In the genomic region with DNA sequence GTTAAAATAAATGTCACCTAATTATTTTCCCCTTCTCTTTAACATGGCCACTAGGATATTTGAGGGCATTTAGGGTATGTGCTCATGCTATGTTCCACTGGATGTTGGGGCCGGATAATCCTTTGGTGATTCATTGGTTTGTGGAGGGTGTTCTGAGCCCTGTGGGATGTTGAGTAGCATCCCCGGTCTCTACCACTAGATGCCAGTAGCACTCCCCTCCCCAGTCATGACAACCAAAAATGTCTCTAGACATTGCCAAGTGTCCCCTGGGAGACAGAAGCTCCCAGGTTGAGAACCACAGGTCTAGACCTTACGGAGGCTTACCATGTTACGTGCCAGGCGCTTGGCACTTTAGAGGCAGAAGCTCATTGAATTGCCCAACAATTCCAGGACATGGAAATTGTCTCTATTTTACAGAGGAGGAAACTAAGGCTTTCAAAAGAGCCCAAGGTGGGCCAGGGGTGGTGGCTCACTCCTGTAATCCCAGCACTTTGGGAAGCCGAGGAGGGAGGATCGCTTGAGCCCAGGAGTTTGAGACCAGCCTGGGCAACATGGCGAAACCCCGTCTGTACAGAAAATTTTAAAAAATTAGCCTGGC, we compare ENCODE assay signal across 8 cellular contexts. TPM values are rescaled to one million over a fixed set of nuclear protein-coding genes. Genes with fewer than 3 reads are reported as not detected.
DNase-seq lines count a peak whose midpoint lies in the region; ATAC-seq and TF ChIP-seq lines count a peak whose summit lies in the region.

No MANE protein-coding gene starts in this region.

- no peak for ATAC-seq in GM21526 (IDR thresholded peaks at IDR 0.05; ENCODE audit: low FRiP score, unreplicated experiment)

- H3K4me1 ChIP-seq in SK-N-SH (ENCODE audit: control insufficient read depth in 1 of 2, insufficient read depth in 2 of 2, low read depth in 1 of 2, low read length in 1 of 2) (no peaks in the 10 kb centered on the region), endodermal cell (ENCODE audit: control insufficient read depth, insufficient read depth, low read length) (no peaks in the 10 kb centered on the region)

- H3K4me2 ChIP-seq in SK-N-SH = no peak overlapping the region

- no peak overlapping the region for H3K27ac Mint-ChIP-seq in endodermal cell
- H3K27ac Mint-ChIP-seq in activated T-helper 2 cell treated with anti-CD3 and anti-CD28 coated beads, Interferon-gamma antibody, Interleukin-2, Interleukin-4, amounts not matched to agents 10 μg/mL and 5 μg/mL and 100 μg/mL, durations not matched to agents 14 hours and 24 hours and 36 hours = no peak overlapping the region

- TF ChIP-seq CTCF in SK-N-SH (IDR thresholded peaks at IDR 0.05) (peak; percentile 75), endodermal cell (conservative IDR thresholded peaks at IDR 0.05) (peak; percentile 84)

- no peaks in the 10 kb centered on the region for H3K36me3 ChIP-seq in SK-N-SH (replicated peaks in 1 of 2; ENCODE audit: control insufficient read depth in 1 of 2, insufficient read depth in 2 of 2, low read length in 1 of 2)
- no peaks in the 10 kb centered on the region for H3K36me3 ChIP-seq in endodermal cell (ENCODE audit: control insufficient read depth, insufficient read depth, low read length)

- H3F3A ChIP-seq in SK-N-SH (replicated peaks; ENCODE audit: insufficient read depth) = no peaks in the 10 kb centered on the region

- H3K4me1 Mint-ChIP-seq in endodermal cell = no peaks in the 10 kb centered on the region
- H3K4me1 Mint-ChIP-seq in activated T-helper 2 cell treated with anti-CD3 and anti-CD28 coated beads, Interferon-gamma antibody, Interleukin-2, Interleukin-4, amounts not matched to agents 10 μg/mL and 5 μg/mL and 100 μg/mL, durations not matched to agents 14 hours and 24 hours and 36 hours (ENCODE audit: low read depth) = no peaks in the 10 kb centered on the region

- no peak overlapping the region for H2AFZ ChIP-seq in SK-N-SH (ENCODE audit: low read depth)

- H3K36me3 Mint-ChIP-seq in endodermal cell (ENCODE audit: low read depth) = no peaks in the 10 kb centered on the region
- H3K36me3 Mint-ChIP-seq in activated T-helper 2 cell treated with anti-CD3 and anti-CD28 coated beads, Interferon-gamma antibody, Interleukin-2, Interleukin-4, amounts not matched to agents 10 μg/mL and 5 μg/mL and 100 μg/mL, durations not matched to agents 14 hours and 24 hours and 36 hours (ENCODE audit: low read depth) = no peaks in the 10 kb centered on the region

- WGBS in SK-N-SH (ENCODE audit: low lambda C conversion rate) = 37% methylated on average over 9 of the region's 9 CpGs
- 55 to 68% methylated on average over 7 to 9 of the region's 9 CpGs for WGBS in endodermal cell (ENCODE audit: insufficient coverage in 1 of 2, insufficient read length in 1 of 2), 2 experiments

- CTCF ChIA-PET in SK-N-SH (lab: Yijun Ruan, JAX) = interaction anchor here (0.6 to 4.5 kb wide), 17 partner anchors 9 to 338 kb away, joined by 3 to 87 read pairs (median 3); a partner anchor contains a TSS

- H3K4me3 ChIP-seq in Jurkat, Clone E6-1 (ENCODE audit: low read length) = no peak overlapping the region
- H3K4me3 ChIP-seq in SK-N-SH (ENCODE audit: low read depth in 2 of 2, low read length in 1 of 2) (no peak overlapping the region; a peak in 1 of 4 replicates), endodermal cell (ENCODE audit: low read length) (no peak overlapping the region)

- H3K9ac ChIP-seq in SK-N-SH (no peak overlapping the region), endodermal cell (ENCODE audit: extremely low read depth, low read length, poor library complexity, severe bottlenecking) (no peak overlapping the region)

- intact Hi-C loops in activated T-helper 2 cell treated with anti-CD3 and anti-CD28 coated beads, Interferon-gamma antibody, Interleukin-2, Interleukin-4, amounts not matched to agents 10 μg/mL and 5 μg/mL and 100 μg/mL, durations not matched to agents 14 hours and 24 hours and 36 hours (cut with micrococcal nuclease) = loop anchor here (1.0 kb wide), 2 partner anchors 78 to 217 kb away; no protein-coding TSS in a partner anchor

- H3K9me2 ChIP-seq in SK-N-SH = no peaks in the 10 kb centered on the region

- peak; percentile 61 for DNase-seq in activated CD4-positive, alpha-beta T cell treated with anti-CD3 and anti-CD28 coated beads for 48 hours
- DNase-seq in activated CD4-positive, alpha-beta T cell treated with anti-CD3 and anti-CD28 coated beads, Interleukin-2, amount 50 U/mL, for 4 hours = no peak
- DNase-seq in Jurkat, Clone E6-1 (ENCODE audit: low read depth, low spot score) = peak; percentile 71
- DNase-seq in SK-N-SH (peak; percentile 87), endodermal cell (peak; percentile 86), occipital lobe (lab: John Stamatoyannopoulos, UW) (peak; percentile 31)
- DNase-seq in activated T-helper 2 cell treated with anti-CD3 and anti-CD28 coated beads, Interferon-gamma antibody, Interleukin-2, Interleukin-4, amounts not matched to agents 10 μg/mL and 5 μg/mL and 100 μg/mL, durations not matched to agents 14 hours and 24 hours and 36 hours (ENCODE audit: low spot score) = no peak

- no peak for TF ChIP-seq EP300 in SK-N-SH (IDR thresholded peaks at IDR 0.05; ENCODE audit: borderline replicate concordance in 1 of 2, low read depth in 1 of 2, low read length in 1 of 2)

- H3K4me3 Mint-ChIP-seq in endodermal cell = no peak overlapping the region
- no peak overlapping the region for H3K4me3 Mint-ChIP-seq in activated T-helper 2 cell treated with anti-CD3 and anti-CD28 coated beads, Interferon-gamma antibody, Interleukin-2, Interleukin-4, amounts not matched to agents 10 μg/mL and 5 μg/mL and 100 μg/mL, durations not matched to agents 14 hours and 24 hours and 36 hours (ENCODE audit: low read depth)

- POLR2A ChIA-PET in SK-N-SH (lab: Yijun Ruan, JAX) = interaction anchor here (0.6 kb wide), 1 partner anchor 10 kb away, joined by 3 read pairs; no protein-coding TSS in a partner anchor

- no peaks in the 10 kb centered on the region for H3K27me3 ChIP-seq in SK-N-SH (ENCODE audit: insufficient read depth)
- H3K27me3 ChIP-seq in endodermal cell (ENCODE audit: control insufficient read depth, insufficient read depth, low read length, poor library complexity, severe bottlenecking) = peaks cover under 1% of the 10 kb centered on the region

- no peaks in the 10 kb centered on the region for H3K79me2 ChIP-seq in SK-N-SH (ENCODE audit: insufficient read depth)

- H3K9me3 Mint-ChIP-seq in endodermal cell = no peaks in the 10 kb centered on the region
- no peaks in the 10 kb centered on the region for H3K9me3 Mint-ChIP-seq in activated T-helper 2 cell treated with anti-CD3 and anti-CD28 coated beads, Interferon-gamma antibody, Interleukin-2, Interleukin-4, amounts not matched to agents 10 μg/mL and 5 μg/mL and 100 μg/mL, durations not matched to agents 14 hours and 24 hours and 36 hours

- peak; percentile 75 for TF ChIP-seq RAD21 in SK-N-SH (IDR thresholded peaks at IDR 0.05; ENCODE audit: low read length)

- H3K9me3 ChIP-seq in SK-N-SH = no peaks in the 10 kb centered on the region
- peaks cover 4% of the 10 kb centered on the region for H3K9me3 ChIP-seq in endodermal cell (ENCODE audit: control insufficient read depth, low read length)

- no peaks in the 10 kb centered on the region for H4K20me1 ChIP-seq in SK-N-SH (ENCODE audit: insufficient read depth)

- peaks cover 68% of the 10 kb centered on the region for H3K27me3 Mint-ChIP-seq in endodermal cell (ENCODE audit: insufficient read depth)
- H3K27me3 Mint-ChIP-seq in activated T-helper 2 cell treated with anti-CD3 and anti-CD28 coated beads, Interferon-gamma antibody, Interleukin-2, Interleukin-4, amounts not matched to agents 10 μg/mL and 5 μg/mL and 100 μg/mL, durations not matched to agents 14 hours and 24 hours and 36 hours (ENCODE audit: low read depth) = peaks cover 16% of the 10 kb centered on the region

- H3K27ac ChIP-seq in SK-N-SH (ENCODE audit: low read depth in 2 of 2, low read length in 1 of 2) (no peak overlapping the region), endodermal cell (ENCODE audit: low read depth, low read length) (no peak overlapping the region)

TF ChIP-seq in SK-N-SH, 30 proteins besides CTCF, POLR2A, EP300 and RAD21 (continues in another document):
- TF ChIP-seq GABPA (IDR thresholded peaks at IDR 0.05; ENCODE audit: low read depth) = no peak
- no peak for TF ChIP-seq EZH2phosphoT487 (IDR thresholded peaks at IDR 0.05; ENCODE audit: borderline replicate concordance, low read depth)

RNA-seq across cellular contexts. Expression of a gene that starts 14.1 kb away (rescaled TPM):
- 12.6 TPM for polyA plus RNA-seq in Jurkat, Clone E6-1 (2012; ENCODE audit: insufficient read depth, insufficient read length)
- 0.28 and 0.31 TPM in 2 replicates for polyA plus RNA-seq in SK-N-SH (2012; rRNA removed)
- polyA plus RNA-seq in SK-N-SH (2012; cell fraction: cytosol; rRNA removed) = 0.08 and 0.35 TPM in 2 replicates
- polyA plus RNA-seq in SK-N-SH (2012; cell fraction: nucleus; rRNA removed) = 1.6 and 2.0 TPM in 2 replicates
- total RNA-seq in endodermal cell (1 to 10 TPM; 1.6 to 1.9 TPM), occipital lobe (15.9 TPM)
- 11.3 TPM for polyA plus RNA-seq in endodermal cell (2013, experiment 1 of 2)
- polyA plus RNA-seq in endodermal cell (2013, experiment 2 of 2) = 9.8 TPM
- not detected in 2 replicates for total RNA-seq in activated T-helper 2 cell treated with anti-CD3 and anti-CD28 coated beads, Interferon-gamma antibody, Interleukin-2, Interleukin-4, amounts not matched to agents 10 μg/mL and 5 μg/mL and 100 μg/mL, durations not matched to agents 14 hours and 24 hours and 36 hours

RNA-seq across cellular contexts. Expression of a gene that starts 17.6 kb away (rescaled TPM):
- 11.3 TPM for polyA plus RNA-seq in Jurkat, Clone E6-1 (2012; ENCODE audit: insufficient read depth, insufficient read length)
- 4.4 and 5.1 TPM in 2 replicates for polyA plus RNA-seq in SK-N-SH (2012; rRNA removed)
- 2.4 and 4.2 TPM in 2 replicates for polyA plus RNA-seq in SK-N-SH (2012; cell fraction: cytosol; rRNA removed)
- polyA plus RNA-seq in SK-N-SH (2012; cell fraction: nucleus; rRNA removed) = 4.9 and 12.2 TPM in 2 replicates
- total RNA-seq in endodermal cell (1 to 10 TPM; 4.0 to 6.2 TPM), occipital lobe (2.5 TPM)
- 5.2 TPM for polyA plus RNA-seq in endodermal cell (2013, experiment 1 of 2)
- polyA plus RNA-seq in endodermal cell (2013, experiment 2 of 2) = 4.8 TPM
- 1.2 and 1.7 TPM in 2 replicates for total RNA-seq in activated T-helper 2 cell treated with anti-CD3 and anti-CD28 coated beads, Interferon-gamma antibody, Interleukin-2, Interleukin-4, amounts not matched to agents 10 μg/mL and 5 μg/mL and 100 μg/mL, durations not matched to agents 14 hours and 24 hours and 36 hours

RNA-seq across cellular contexts. Expression of a gene that starts 56.3 kb away (rescaled TPM):
- polyA plus RNA-seq in Jurkat, Clone E6-1 (2012; ENCODE audit: insufficient read depth, insufficient read length) = 11.6 TPM
- polyA plus RNA-seq in SK-N-SH (2012; rRNA removed) = 3.4 and 5.7 TPM in 2 replicates
- 2.5 and 3.1 TPM in 2 replicates for polyA plus RNA-seq in SK-N-SH (2012; cell fraction: cytosol; rRNA removed)
- polyA plus RNA-seq in SK-N-SH (2012; cell fraction: nucleus; rRNA removed) = 5.3 and 15.2 TPM in 2 replicates
- total RNA-seq in endodermal cell (10 to 100 TPM; 11.3 to 26.8 TPM), occipital lobe (2.3 TPM)
- 5.3 TPM for polyA plus RNA-seq in endodermal cell (2013, experiment 1 of 2)
- 1.7 TPM for polyA plus RNA-seq in endodermal cell (2013, experiment 2 of 2)
- total RNA-seq in activated T-helper 2 cell treated with anti-CD3 and anti-CD28 coated beads, Interferon-gamma antibody, Interleukin-2, Interleukin-4, amounts not matched to agents 10 μg/mL and 5 μg/mL and 100 μg/mL, durations not matched to agents 14 hours and 24 hours and 36 hours = 1.5 TPM in 1 of 2 replicates, not detected in the other

Comparison
In these comparisons a context has a peak if more than half of its experiments do, and no peak if none do; other contexts are left out.
1. DNase-seq: peak in activated CD4-positive, alpha-beta T cell treated with anti-CD3 and anti-CD28 coated beads for 48 hours (single experiment), Jurkat, Clone E6-1 (single experiment), SK-N-SH (single experiment), endodermal cell (single experiment) and occipital lobe (single experiment); none in activated CD4-positive, alpha-beta T cell treated with anti-CD3 and anti-CD28 coated beads, Interleukin-2, amount 50 U/mL, for 4 hours (0 of 2) and activated T-helper 2 cell treated with anti-CD3 and anti-CD28 coated beads, Interferon-gamma antibody, Interleukin-2, Interleukin-4, amounts not matched to agents 10 μg/mL and 5 μg/mL and 100 μg/mL, durations not matched to agents 14 hours and 24 hours and 36 hours (single experiment).